In genomic region chr11:116787436-116787785, GRCh38 we compare ENCODE assay signal across 9 cellular contexts. TPM values are rescaled to one million over a fixed set of nuclear protein-coding genes. Genes with fewer than 3 reads are reported as not detected.
DNase-seq lines count a peak whose midpoint lies in the region; ATAC-seq and TF ChIP-seq lines count a peak whose summit lies in the region.
"Had no signal": no experiment of that assay in that cellular context is flagged by ENCODE, and none has a peak within 500 bp of the region (broad histone marks: within the 10 kb centered on the region; RNA-seq: fewer than 3 reads in every experiment).

No MANE protein-coding gene starts in this region.

- no peaks in the 10 kb centered on the region for H3K27me3 ChIP-seq in CD8-positive, alpha-beta memory T cell (ENCODE audit: insufficient read depth, low read length, poor library complexity, severe bottlenecking)
- peaks cover 0 to 4% of the 10 kb centered on the region in 2 donors for H3K27me3 ChIP-seq in breast epithelium

- peak; percentile 4 for ATAC-seq in HG03280 (IDR thresholded peaks at IDR 0.05; ENCODE audit: unreplicated experiment)
- ATAC-seq in mucosa of descending colon: peak; percentile 18
- no peak for ATAC-seq in GM19463 (IDR thresholded peaks at IDR 0.05; ENCODE audit: unreplicated experiment)

- peaks cover 29% of the 10 kb centered on the region for H3K4me1 ChIP-seq in CD8-positive, alpha-beta memory T cell (ENCODE audit: insufficient read depth, low read length)
- H3K4me1 ChIP-seq in breast epithelium (peaks cover 0 to 9% of the 10 kb centered on the region in 2 donors), mucosa of descending colon (ENCODE audit: low read depth) (peaks cover 11% of the 10 kb centered on the region)

- CTCF ChIA-PET in CD8-positive, alpha-beta memory T cell (lab: Charles Lee): interaction anchor here (1.4 to 8.4 kb wide), 6 partner anchors 14 to 360 kb away, joined by 4 to 101 read pairs (median 10); partner anchors contain the start of genes APOA1, APOC3, BUD13 and SIK3

- H3K9me3 Mint-ChIP-seq in CD8-positive, alpha-beta memory T cell: no peaks in the 10 kb centered on the region

- no peaks in the 10 kb centered on the region for H3K9me3 ChIP-seq in CD8-positive, alpha-beta memory T cell (ENCODE audit: low read length)
- H3K9me3 ChIP-seq in breast epithelium (no peaks in the 10 kb centered on the region), mucosa of descending colon (no peaks in the 10 kb centered on the region)

- H3K36me3 ChIP-seq in CD8-positive, alpha-beta memory T cell (ENCODE audit: insufficient read depth, low read length): peaks cover 41% of the 10 kb centered on the region
- no peaks in the 10 kb centered on the region for H3K36me3 ChIP-seq in breast epithelium
- H3K36me3 ChIP-seq in mucosa of descending colon (ENCODE audit: low read depth): no peaks in the 10 kb centered on the region

- peaks cover 11 to 53% (median 34%) of the 10 kb centered on the region in 3 donors for H3K36me3 Mint-ChIP-seq in CD8-positive, alpha-beta memory T cell

- intact Hi-C loops in breast epithelium (cut with DNase I; ENCODE audit: low total_unique reads) (no loop called here), mucosa of descending colon (cut with DNase I, micrococcal nuclease) (no loop called here)

- H3K4me1 Mint-ChIP-seq in CD8-positive, alpha-beta memory T cell: peaks cover 50 to 74% (median 62%) of the 10 kb centered on the region in 3 donors

- TF ChIP-seq CTCF in breast epithelium (IDR thresholded peaks at IDR 0.05): no peak
- no peak for TF ChIP-seq CTCF in mucosa of descending colon (IDR thresholded peaks at IDR 0.05)

- no peak for TF ChIP-seq POLR2A in breast epithelium (IDR thresholded peaks at IDR 0.05)

- peak overlapping the region; percentile 93 for H3K4me3 ChIP-seq in CD8-positive, alpha-beta memory T cell (ENCODE audit: low read length)
- H3K4me3 ChIP-seq in breast epithelium: peak overlapping the region; percentile 84 to 98 (median 86)
- peak overlapping the region; percentile 94 for H3K4me3 ChIP-seq in mucosa of descending colon

- H3K4me3 Mint-ChIP-seq in CD8-positive, alpha-beta memory T cell: peak overlapping the region; percentile 93 to 100 (median 97)

- POLR2A ChIA-PET in CD8-positive, alpha-beta memory T cell (lab: Charles Lee): interaction anchor here (0.7 to 3.2 kb wide), 11 partner anchors 10 to 444 kb away, joined by 3 to 24 read pairs (median 5); partner anchors contain the start of genes BUD13, PAFAH1B2, PCSK7 and SIK3

- H3K27me3 Mint-ChIP-seq in CD8-positive, alpha-beta memory T cell: no peaks in the 10 kb centered on the region

- peak overlapping the region; percentile 87 to 98 (median 94) for H3K27ac Mint-ChIP-seq in CD8-positive, alpha-beta memory T cell

- no peak for DNase-seq in CD8-positive, alpha-beta memory T cell
- DNase-seq in breast epithelium (ENCODE audit: low spot score in 2 of 2): no peak
- no peak for DNase-seq in mucosa of descending colon
- no peak for DNase-seq in DMS153 (lab: John Stamatoyannopoulos, UW)
- no peak for DNase-seq in NCI-H128 (lab: John Stamatoyannopoulos, UW; ENCODE audit: unreplicated experiment)
- no peak for DNase-seq in medulla oblongata (ENCODE audit: extremely low spot score)

- H3K27ac ChIP-seq in CD8-positive, alpha-beta memory T cell (ENCODE audit: low read depth, low read length): peak overlapping the region; percentile 96
- H3K27ac ChIP-seq in breast epithelium: peak overlapping the region; percentile 82 to 88

RNA-seq across cellular contexts. Expression of gene ZPR1, which starts 0.4 kb away (rescaled TPM):
- 100 to 1,000 TPM; 118 to 124 TPM for total RNA-seq in CD8-positive, alpha-beta memory T cell
- 47.6 TPM for polyA plus RNA-seq in CD8-positive, alpha-beta memory T cell
- total RNA-seq in breast epithelium (10 to 100 TPM; 29.4 to 38.7 (median 34.7) TPM), mucosa of descending colon (10 to 100 TPM; 28.5 to 34.6 (median 33.4) TPM)

RNA-seq across cellular contexts. Expression of gene APOA5, which starts 4.3 kb away (rescaled TPM):
- total RNA-seq in CD8-positive, alpha-beta memory T cell: not detected
- not detected for polyA plus RNA-seq in CD8-positive, alpha-beta memory T cell
- total RNA-seq in breast epithelium (not detected), mucosa of descending colon (not detected)
- total RNA-seq: M059J had no signal

RNA-seq across cellular contexts. Expression of gene BUD13, which starts 14.6 kb away (rescaled TPM):
- total RNA-seq in CD8-positive, alpha-beta memory T cell: 10 to 100 TPM; 31.4 to 32.3 TPM
- polyA plus RNA-seq in CD8-positive, alpha-beta memory T cell: 15.0 TPM
- total RNA-seq in breast epithelium (10 to 100 TPM in 2 of 3 donors, 1 to 10 TPM in 1; 9.9 to 19.8 (median 15.1) TPM), mucosa of descending colon (10 to 100 TPM; 15.6 to 18.9 (median 15.6) TPM)

RNA-seq across cellular contexts. Expression of gene APOA4, which starts 35.7 kb away (rescaled TPM):
- not detected for total RNA-seq in CD8-positive, alpha-beta memory T cell
- polyA plus RNA-seq in CD8-positive, alpha-beta memory T cell: not detected
- under 1 TPM in 1 of 3 donors, not detected in 2; 0.33 TPM for total RNA-seq in breast epithelium
- total RNA-seq in mucosa of descending colon: not detected
- total RNA-seq: M059J had no signal

RNA-seq across cellular contexts. Expression of gene APOC3, which starts 42.3 kb away (rescaled TPM):
- total RNA-seq in CD8-positive, alpha-beta memory T cell: not detected
- polyA plus RNA-seq in CD8-positive, alpha-beta memory T cell: not detected
- total RNA-seq in breast epithelium: not detected
- total RNA-seq in mucosa of descending colon: under 1 TPM in 1 of 3 donors, not detected in 2; 0.60 TPM
- total RNA-seq: M059J had no signal
